In the genomic region with DNA sequence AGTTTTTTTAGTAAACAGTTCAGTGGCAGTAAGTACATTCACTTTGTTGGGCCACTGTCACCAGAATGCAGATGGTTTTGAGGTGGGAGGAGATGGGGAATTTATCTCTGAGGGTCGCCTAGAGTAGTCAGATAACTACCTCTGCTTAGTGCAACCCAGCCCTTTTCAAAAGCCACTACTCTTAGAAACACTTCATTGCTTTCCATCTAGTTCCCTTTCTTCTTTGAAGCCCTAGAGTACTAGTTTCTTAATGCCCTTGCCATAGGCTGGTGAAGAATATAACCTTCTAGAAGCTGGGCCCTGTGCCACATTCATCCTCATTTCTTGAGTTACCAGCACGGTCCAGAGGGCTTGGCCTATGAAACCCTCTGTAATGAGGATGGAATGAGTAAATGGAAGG, we compare ENCODE assay signal across 1 cellular context.
TF ChIP-seq lines count a peak whose summit lies in the region.

No MANE protein-coding gene starts in this region.

TF ChIP-seq in GM12878, 131 proteins besides CTCF, POLR2A, EP300 and RAD21:
- TF ChIP-seq, protein P1, sequence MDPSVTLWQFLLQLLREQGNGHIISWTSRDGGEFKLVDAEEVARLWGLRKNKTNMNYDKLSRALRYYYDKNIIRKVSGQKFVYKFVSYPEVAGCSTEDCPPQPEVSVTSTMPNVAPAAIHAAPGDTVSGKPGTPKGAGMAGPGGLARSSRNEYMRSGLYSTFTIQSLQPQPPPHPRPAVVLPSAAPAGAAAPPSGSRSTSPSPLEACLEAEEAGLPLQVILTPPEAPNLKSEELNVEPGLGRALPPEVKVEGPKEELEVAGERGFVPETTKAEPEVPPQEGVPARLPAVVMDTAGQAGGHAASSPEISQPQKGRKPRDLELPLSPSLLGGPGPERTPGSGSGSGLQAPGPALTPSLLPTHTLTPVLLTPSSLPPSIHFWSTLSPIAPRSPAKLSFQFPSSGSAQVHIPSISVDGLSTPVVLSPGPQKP (IDR thresholded peaks at IDR 0.05; ENCODE audit: low read depth, low read length), result no peak
- TF ChIP-seq TCF12 (IDR thresholded peaks at IDR 0.05; ENCODE audit: low read depth, low read length) (no peak), SUPT20H (IDR thresholded peaks at IDR 0.05; ENCODE audit: borderline replicate concordance, control insufficient read depth, low read depth, low read length) (no peak), WRNIP1 (IDR thresholded peaks at IDR 0.05; ENCODE audit: borderline replicate concordance, low read depth, low read length) (no peak), BCL11A (IDR thresholded peaks at IDR 0.05; ENCODE audit: low read depth, low read length) (no peak), MXI1 (IDR thresholded peaks at IDR 0.05; ENCODE audit: low read depth, low read length) (no peak), HDAC6 (IDR thresholded peaks at IDR 0.05; ENCODE audit: unreplicated experiment) (no peak), BCL3 (IDR thresholded peaks at IDR 0.05; ENCODE audit: borderline replicate concordance, insufficient read depth, low read depth, low read length, poor library complexity, severe bottlenecking) (no peak), CHD1 (IDR thresholded peaks at IDR 0.05; ENCODE audit: low read depth, low read length) (no peak), ZNF217 (IDR thresholded peaks at IDR 0.05) (no peak), IKZF1 (conservative IDR thresholded peaks at IDR 0.05) (no peak), E2F8 (IDR thresholded peaks at IDR 0.05; ENCODE audit: low read depth, partially characterized antibody) (no peak), CHD2 (IDR thresholded peaks at IDR 0.05; ENCODE audit: borderline replicate concordance, low read depth, low read length) (no peak)
- TF ChIP-seq, protein P2, sequence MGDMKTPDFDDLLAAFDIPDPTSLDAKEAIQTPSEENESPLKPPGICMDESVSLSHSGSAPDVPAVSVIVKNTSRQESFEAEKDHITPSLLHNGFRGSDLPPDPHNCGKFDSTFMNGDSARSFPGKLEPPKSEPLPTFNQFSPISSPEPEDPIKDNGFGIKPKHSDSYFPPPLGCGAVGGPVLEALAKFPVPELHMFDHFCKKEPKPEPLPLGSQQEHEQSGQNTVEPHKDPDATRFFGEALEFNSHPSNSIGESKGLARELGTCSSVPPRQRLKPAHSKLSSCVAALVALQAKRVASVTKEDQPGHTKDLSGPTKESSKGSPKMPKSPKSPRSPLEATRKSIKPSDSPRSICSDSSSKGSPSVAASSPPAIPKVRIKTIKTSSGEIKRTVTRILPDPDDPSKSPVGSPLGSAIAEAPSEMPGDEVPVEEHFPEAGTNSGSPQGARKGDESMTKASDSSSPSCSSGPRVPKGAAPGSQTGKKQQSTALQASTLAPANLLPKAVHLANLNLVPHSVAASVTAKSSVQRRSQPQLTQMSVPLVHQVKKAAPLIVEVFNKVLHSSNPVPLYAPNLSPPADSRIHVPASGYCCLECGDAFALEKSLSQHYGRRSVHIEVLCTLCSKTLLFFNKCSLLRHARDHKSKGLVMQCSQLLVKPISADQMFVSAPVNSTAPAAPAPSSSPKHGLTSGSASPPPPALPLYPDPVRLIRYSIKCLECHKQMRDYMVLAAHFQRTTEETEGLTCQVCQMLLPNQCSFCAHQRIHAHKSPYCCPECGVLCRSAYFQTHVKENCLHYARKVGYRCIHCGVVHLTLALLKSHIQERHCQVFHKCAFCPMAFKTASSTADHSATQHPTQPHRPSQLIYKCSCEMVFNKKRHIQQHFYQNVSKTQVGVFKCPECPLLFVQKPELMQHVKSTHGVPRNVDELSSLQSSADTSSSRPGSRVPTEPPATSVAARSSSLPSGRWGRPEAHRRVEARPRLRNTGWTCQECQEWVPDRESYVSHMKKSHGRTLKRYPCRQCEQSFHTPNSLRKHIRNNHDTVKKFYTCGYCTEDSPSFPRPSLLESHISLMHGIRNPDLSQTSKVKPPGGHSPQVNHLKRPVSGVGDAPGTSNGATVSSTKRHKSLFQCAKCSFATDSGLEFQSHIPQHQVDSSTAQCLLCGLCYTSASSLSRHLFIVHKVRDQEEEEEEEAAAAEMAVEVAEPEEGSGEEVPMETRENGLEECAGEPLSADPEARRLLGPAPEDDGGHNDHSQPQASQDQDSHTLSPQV (IDR thresholded peaks at IDR 0.05), result no peak
